2 cellular contexts compared by ENCODE assay signal in the genomic region with DNA sequence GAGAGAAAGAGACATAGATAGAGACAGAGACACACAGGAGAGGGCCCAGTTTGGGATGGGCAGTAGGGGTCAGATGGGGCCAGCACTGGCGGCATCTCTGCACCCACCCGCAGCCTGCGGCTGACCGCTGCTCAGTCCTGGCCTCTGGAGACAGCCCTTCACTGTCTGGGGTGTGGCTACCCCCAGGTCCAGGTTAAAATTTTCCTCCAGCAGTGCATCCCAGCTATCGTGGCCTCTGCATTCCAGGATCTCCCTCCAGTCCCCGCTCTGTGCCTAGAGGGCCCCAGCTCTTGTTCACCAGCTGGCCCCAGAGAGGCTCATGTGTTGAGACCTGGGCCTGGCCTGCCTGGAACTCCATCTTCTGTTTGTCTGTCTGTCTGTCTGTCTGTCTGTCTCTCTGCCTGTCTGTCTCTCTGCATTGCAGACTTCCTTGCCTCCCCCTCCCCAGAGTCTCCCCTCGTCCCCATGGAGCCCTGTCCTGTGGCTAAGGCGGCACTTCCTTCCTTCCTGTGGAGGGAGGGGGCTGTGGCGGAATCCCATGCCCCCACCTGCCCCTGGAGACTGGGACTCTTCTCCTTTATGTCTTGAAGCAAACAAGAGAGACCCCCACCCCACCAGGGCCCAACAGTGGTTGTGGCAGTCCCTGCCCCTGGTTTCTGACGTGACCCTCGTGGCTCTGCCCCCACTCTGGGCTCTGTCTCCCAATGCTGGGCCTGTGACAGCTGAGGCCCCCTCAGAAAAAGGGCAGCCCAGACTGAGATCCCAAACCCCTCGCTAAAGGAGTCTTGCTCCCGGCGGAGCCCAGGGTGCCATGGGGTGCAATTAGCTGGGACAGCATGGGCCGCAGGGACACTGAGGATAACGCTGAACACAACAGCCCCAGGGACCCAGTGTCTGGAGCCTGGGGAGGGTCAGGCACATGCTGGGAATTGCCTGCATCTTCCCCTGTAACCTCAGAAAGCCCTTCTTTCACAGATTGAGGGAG.
TF ChIP-seq lines count a peak whose summit lies in the region.

No MANE protein-coding gene starts in this region.

TF ChIP-seq in HepG2, 621 proteins besides CTCF, POLR2A, EP300 and RAD21:
- TF ChIP-seq ZNF253 (CRISPR knock-in tag; IDR thresholded peaks at IDR 0.05; ENCODE audit: borderline replicate concordance) (no peak), KLF6 (CRISPR knock-in tag; IDR thresholded peaks at IDR 0.05) (no peak), ZNF274 (CRISPR knock-in tag; IDR thresholded peaks at IDR 0.05) (no peak), REPIN1 (CRISPR knock-in tag; IDR thresholded peaks at IDR 0.05; ENCODE audit: borderline replicate concordance, low read depth) (no peak), TSC22D2 (CRISPR knock-in tag; IDR thresholded peaks at IDR 0.05; ENCODE audit: borderline replicate concordance) (no peak), MYNN (CRISPR knock-in tag; IDR thresholded peaks at IDR 0.05; ENCODE audit: low read depth) (no peak), NFYC (CRISPR knock-in tag; IDR thresholded peaks at IDR 0.05) (no peak), ZNF570 (CRISPR knock-in tag; IDR thresholded peaks at IDR 0.05; ENCODE audit: borderline replicate concordance) (no peak)
- TF ChIP-seq, protein P1, sequence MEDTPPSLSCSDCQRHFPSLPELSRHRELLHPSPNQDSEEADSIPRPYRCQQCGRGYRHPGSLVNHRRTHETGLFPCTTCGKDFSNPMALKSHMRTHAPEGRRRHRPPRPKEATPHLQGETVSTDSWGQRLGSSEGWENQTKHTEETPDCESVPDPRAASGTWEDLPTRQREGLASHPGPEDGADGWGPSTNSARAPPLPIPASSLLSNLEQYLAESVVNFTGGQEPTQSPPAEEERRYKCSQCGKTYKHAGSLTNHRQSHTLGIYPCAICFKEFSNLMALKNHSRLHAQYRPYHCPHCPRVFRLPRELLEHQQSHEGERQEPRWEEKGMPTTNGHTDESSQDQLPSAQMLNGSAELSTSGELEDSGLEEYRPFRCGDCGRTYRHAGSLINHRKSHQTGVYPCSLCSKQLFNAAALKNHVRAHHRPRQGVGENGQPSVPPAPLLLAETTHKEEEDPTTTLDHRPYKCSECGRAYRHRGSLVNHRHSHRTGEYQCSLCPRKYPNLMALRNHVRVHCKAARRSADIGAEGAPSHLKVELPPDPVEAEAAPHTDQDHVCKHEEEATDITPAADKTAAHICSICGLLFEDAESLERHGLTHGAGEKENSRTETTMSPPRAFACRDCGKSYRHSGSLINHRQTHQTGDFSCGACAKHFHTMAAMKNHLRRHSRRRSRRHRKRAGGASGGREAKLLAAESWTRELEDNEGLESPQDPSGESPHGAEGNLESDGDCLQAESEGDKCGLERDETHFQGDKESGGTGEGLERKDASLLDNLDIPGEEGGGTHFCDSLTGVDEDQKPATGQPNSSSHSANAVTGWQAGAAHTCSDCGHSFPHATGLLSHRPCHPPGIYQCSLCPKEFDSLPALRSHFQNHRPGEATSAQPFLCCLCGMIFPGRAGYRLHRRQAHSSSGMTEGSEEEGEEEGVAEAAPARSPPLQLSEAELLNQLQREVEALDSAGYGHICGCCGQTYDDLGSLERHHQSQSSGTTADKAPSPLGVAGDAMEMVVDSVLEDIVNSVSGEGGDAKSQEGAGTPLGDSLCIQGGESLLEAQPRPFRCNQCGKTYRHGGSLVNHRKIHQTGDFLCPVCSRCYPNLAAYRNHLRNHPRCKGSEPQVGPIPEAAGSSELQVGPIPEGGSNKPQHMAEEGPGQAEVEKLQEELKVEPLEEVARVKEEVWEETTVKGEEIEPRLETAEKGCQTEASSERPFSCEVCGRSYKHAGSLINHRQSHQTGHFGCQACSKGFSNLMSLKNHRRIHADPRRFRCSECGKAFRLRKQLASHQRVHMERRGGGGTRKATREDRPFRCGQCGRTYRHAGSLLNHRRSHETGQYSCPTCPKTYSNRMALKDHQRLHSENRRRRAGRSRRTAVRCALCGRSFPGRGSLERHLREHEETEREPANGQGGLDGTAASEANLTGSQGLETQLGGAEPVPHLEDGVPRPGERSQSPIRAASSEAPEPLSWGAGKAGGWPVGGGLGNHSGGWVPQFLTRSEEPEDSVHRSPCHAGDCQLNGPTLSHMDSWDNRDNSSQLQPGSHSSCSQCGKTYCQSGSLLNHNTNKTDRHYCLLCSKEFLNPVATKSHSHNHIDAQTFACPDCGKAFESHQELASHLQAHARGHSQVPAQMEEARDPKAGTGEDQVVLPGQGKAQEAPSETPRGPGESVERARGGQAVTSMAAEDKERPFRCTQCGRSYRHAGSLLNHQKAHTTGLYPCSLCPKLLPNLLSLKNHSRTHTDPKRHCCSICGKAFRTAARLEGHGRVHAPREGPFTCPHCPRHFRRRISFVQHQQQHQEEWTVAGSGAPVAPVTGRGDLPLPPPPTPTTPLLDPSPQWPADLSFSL (CRISPR knock-in tag; IDR thresholded peaks at IDR 0.05): no peak
- TF ChIP-seq, protein P2, sequence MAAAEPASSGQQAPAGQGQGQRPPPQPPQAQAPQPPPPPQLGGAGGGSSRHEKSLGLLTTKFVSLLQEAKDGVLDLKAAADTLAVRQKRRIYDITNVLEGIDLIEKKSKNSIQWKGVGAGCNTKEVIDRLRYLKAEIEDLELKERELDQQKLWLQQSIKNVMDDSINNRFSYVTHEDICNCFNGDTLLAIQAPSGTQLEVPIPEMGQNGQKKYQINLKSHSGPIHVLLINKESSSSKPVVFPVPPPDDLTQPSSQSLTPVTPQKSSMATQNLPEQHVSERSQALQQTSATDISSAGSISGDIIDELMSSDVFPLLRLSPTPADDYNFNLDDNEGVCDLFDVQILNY (CRISPR knock-in tag; conservative IDR thresholded peaks at IDR 0.05): no peak
- TF ChIP-seq, protein P3, sequence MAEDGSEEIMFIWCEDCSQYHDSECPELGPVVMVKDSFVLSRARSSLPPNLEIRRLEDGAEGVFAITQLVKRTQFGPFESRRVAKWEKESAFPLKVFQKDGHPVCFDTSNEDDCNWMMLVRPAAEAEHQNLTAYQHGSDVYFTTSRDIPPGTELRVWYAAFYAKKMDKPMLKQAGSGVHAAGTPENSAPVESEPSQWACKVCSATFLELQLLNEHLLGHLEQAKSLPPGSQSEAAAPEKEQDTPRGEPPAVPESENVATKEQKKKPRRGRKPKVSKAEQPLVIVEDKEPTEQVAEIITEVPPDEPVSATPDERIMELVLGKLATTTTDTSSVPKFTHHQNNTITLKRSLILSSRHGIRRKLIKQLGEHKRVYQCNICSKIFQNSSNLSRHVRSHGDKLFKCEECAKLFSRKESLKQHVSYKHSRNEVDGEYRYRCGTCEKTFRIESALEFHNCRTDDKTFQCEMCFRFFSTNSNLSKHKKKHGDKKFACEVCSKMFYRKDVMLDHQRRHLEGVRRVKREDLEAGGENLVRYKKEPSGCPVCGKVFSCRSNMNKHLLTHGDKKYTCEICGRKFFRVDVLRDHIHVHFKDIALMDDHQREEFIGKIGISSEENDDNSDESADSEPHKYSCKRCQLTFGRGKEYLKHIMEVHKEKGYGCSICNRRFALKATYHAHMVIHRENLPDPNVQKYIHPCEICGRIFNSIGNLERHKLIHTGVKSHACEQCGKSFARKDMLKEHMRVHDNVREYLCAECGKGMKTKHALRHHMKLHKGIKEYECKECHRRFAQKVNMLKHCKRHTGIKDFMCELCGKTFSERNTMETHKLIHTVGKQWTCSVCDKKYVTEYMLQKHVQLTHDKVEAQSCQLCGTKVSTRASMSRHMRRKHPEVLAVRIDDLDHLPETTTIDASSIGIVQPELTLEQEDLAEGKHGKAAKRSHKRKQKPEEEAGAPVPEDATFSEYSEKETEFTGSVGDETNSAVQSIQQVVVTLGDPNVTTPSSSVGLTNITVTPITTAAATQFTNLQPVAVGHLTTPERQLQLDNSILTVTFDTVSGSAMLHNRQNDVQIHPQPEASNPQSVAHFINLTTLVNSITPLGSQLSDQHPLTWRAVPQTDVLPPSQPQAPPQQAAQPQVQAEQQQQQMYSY (CRISPR knock-in tag; IDR thresholded peaks at IDR 0.05): no peak

TF ChIP-seq in endothelial cell of umbilical vein, 7 proteins besides CTCF, POLR2A, EP300 and RAD21:
- no peak for TF ChIP-seq GATA2 (IDR thresholded peaks at IDR 0.05; ENCODE audit: insufficient read depth, insufficient read length, low read depth, low read length)
- TF ChIP-seq EZH2 (IDR thresholded peaks at IDR 0.05; ENCODE audit: borderline replicate concordance, low read depth, low read length, severe bottlenecking): no peak
- no peak for TF ChIP-seq MYC (IDR thresholded peaks at IDR 0.05; ENCODE audit: low read depth, low read length)
- no peak for TF ChIP-seq JUN (IDR thresholded peaks at IDR 0.05; ENCODE audit: borderline replicate concordance, insufficient read depth, insufficient read length, low read depth)
- TF ChIP-seq FOS (IDR thresholded peaks at IDR 0.05; ENCODE audit: borderline replicate concordance, insufficient read depth, low read length): no peak
- TF ChIP-seq, protein P4, sequence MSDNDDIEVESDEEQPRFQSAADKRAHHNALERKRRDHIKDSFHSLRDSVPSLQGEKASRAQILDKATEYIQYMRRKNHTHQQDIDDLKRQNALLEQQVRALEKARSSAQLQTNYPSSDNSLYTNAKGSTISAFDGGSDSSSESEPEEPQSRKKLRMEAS (IDR thresholded peaks at IDR 0.05; ENCODE audit: insufficient read depth, insufficient read length): no peak
- no peak for TF ChIP-seq POLR2AphosphoS5 (IDR thresholded peaks at IDR 0.05; ENCODE audit: insufficient read depth, low read depth, low read length)
